Comparison of ENCODE assay signal across 27 cellular contexts in the genomic region with DNA sequence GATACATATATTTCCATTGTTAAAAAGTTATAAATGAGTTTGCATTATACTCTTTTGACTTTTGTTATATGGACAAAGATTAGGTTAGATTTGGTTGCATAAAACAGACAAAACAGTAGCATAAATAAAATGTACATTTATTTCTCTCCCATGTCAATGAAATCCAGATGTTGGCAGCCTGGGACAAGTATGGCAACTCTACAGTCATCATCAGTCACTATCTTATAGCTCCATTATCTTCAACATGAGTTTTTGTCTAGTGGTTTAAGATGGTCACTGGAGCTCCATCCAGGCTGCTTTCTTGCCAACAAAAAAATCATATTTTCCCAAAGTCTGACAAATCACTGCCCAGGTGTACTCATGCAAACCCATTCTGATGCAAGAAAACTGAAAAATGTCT.
"Had no signal": no experiment of that assay in that cellular context is flagged by ENCODE, and none has a peak within 500 bp of the region (broad histone marks: within the 10 kb centered on the region; RNA-seq: fewer than 3 reads in every experiment).

No MANE protein-coding gene starts in this region.

- H3K27ac ChIP-seq: ascending aorta, cardiac muscle cell, RWPE1 had no signal

- DNase-seq: activated B cell treated with CpG ODN at 0.5 μM for 24 hours; activated CD4-positive, alpha-beta memory T cell treated with anti-CD3 and anti-CD28 coated beads for 36 hours; activated CD4-positive, alpha-beta T cell treated with anti-CD3 and anti-CD28 coated beads for 4 hours; activated CD4-positive, alpha-beta T cell treated with anti-CD3 and anti-CD28 coated beads, Interleukin-2, amount 50 U/mL, for 1 hour; activated CD4-positive, CD25-positive, alpha-beta regulatory T cell treated with anti-CD3 and anti-CD28 coated beads, Interleukin-2, amount 50 U/mL, for 72 hours; activated CD8-positive, alpha-beta memory T cell treated with anti-CD3 and anti-CD28 coated beads, Interleukin-2, amount 50 U/mL, for 48 hours; activated effector memory CD4-positive, alpha-beta T cell treated with anti-CD3 and anti-CD28 coated beads, Interleukin-2, amount 50 U/mL, for 16 hours; activated naive CD4-positive, alpha-beta T cell; activated naive CD4-positive, alpha-beta T cell treated with anti-CD3 and anti-CD28 coated beads, Interleukin-2, amount 50 U/mL, for 16 hours; activated naive CD8-positive, alpha-beta T cell treated with anti-CD3 and anti-CD28 coated beads for 36 hours; activated T-cell treated with anti-CD3 and anti-CD28 coated beads, Interleukin-2, amount 50 U/mL, for 72 hours; Karpas-422; KBM-7; NCI-H1105; NCI-H1417 treated with DMSO at 0.1 percent for 48 hours; NCI-H187 treated with DMSO at 0.1 percent for 48 hours; NCI-H2081 treated with DMSO at 0.1 percent for 48 hours; NCI-H226; NCI-H446 treated with DMSO at 0.1 percent for 48 hours; NCI-H524; NCI-H69; SIG-M5 had no signal

- H3K4me3 ChIP-seq: ascending aorta, cardiac muscle cell had no signal

- H3K27me3 ChIP-seq: ascending aorta, cardiac muscle cell had no signal

- H3K36me3 ChIP-seq: ascending aorta, cardiac muscle cell had no signal

- ATAC-seq: activated T-cell treated with anti-CD3 and anti-CD28 coated beads, Interleukin-2, amount 50 U/mL, for 72 hours; activated T-helper 17 cell treated with anti-CD3 and anti-CD28 coated beads, Interleukin-2, amount 50 U/mL, for 72 hours; Right ventricle myocardium inferior had no signal

- H3K9me3 ChIP-seq: ascending aorta had no signal
